In the genomic region with DNA sequence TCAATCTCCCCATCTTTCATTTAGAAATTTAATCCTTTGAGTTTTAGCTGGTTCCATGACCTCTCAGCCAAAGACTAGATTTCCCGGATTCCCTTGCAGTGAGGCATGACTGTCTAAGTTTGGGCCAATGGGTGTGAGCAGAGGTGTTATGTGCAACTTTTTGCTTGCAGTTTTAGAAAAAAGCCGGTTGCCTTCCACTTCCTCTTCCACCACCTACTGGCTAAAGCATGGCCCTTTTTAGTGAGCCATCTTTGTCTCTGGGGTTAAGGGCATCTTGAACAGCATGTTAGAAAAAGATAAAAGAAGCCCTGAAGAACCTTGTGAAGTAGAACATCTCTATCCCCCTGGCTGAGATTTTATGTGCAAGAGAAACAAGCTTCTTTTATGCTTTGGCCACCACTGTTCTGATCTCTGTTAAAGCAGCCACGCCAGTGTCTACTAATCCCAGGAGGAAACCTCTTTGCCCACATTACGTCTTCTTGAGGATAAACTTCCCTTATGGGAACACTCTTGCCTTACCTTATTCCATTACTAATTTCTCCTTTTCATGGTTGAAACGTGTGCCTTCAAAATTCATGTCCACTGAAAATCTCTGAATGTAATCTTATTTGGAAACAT, we compare ENCODE assay signal across 12 cellular contexts.
A peak's percentile ranks its signal among the peaks of the same experiment; 100 is the strongest.
DNase-seq lines count a peak whose midpoint lies in the region; TF ChIP-seq lines count a peak whose summit lies in the region.
"Had no signal": no experiment of that assay in that cellular context is flagged by ENCODE, and none has a peak within 500 bp of the region (broad histone marks: within the 10 kb centered on the region; RNA-seq: fewer than 3 reads in every experiment).

No MANE protein-coding gene starts in this region.

- intact Hi-C loops in dorsolateral prefrontal cortex (cut with DNase I): no loop called here
- intact Hi-C loops in Calu3 (cut with micrococcal nuclease; ENCODE audit: unreplicated experiment): no loop called here

- H3K27me3 ChIP-seq in dorsolateral prefrontal cortex: no peaks in the 10 kb centered on the region
- H3K27me3 ChIP-seq in CD8-positive, alpha-beta memory T cell (ENCODE audit: insufficient read depth, low read length, poor library complexity, severe bottlenecking): no peaks in the 10 kb centered on the region
- H3K27me3 ChIP-seq: left lung had no signal

- H3K9me3 Mint-ChIP-seq in osteocyte (ENCODE audit: unreplicated experiment) (no peaks in the 10 kb centered on the region), Calu3 (ENCODE audit: low read depth, unreplicated experiment) (peaks cover 3% of the 10 kb centered on the region)
- H3K9me3 Mint-ChIP-seq in CD8-positive, alpha-beta memory T cell: peaks cover 0 to 3% (median 2%) of the 10 kb centered on the region in 5 donors

- no peak overlapping the region for H3K4me3 Mint-ChIP-seq in osteocyte (ENCODE audit: unreplicated experiment)
- H3K4me3 Mint-ChIP-seq in Calu3 (ENCODE audit: low read depth, unreplicated experiment): no peak overlapping the region
- no peak overlapping the region for H3K4me3 Mint-ChIP-seq in CD8-positive, alpha-beta memory T cell

- H3K27me3 Mint-ChIP-seq in osteocyte (ENCODE audit: unreplicated experiment): no peaks in the 10 kb centered on the region
- H3K27me3 Mint-ChIP-seq in Calu3 (ENCODE audit: unreplicated experiment): peaks cover 8% of the 10 kb centered on the region
- H3K27me3 Mint-ChIP-seq in CD8-positive, alpha-beta memory T cell: peaks cover 0 to 3% of the 10 kb centered on the region in 2 donors

- no peaks in the 10 kb centered on the region for H3K36me3 ChIP-seq in CD8-positive, alpha-beta memory T cell (ENCODE audit: insufficient read depth, low read length)
- H3K36me3 ChIP-seq: left lung had no signal

- H3K27ac Mint-ChIP-seq in osteocyte (ENCODE audit: unreplicated experiment): no peak overlapping the region
- H3K27ac Mint-ChIP-seq in Calu3 (ENCODE audit: unreplicated experiment): no peak overlapping the region
- no peak overlapping the region for H3K27ac Mint-ChIP-seq in CD8-positive, alpha-beta memory T cell

- BruUV-seq in Calu3 (replicated peaks; lab: Mats Ljungman, UMichigan): no TSS peak

- H3K36me3 Mint-ChIP-seq in osteocyte (ENCODE audit: unreplicated experiment) (no peaks in the 10 kb centered on the region), Calu3 (ENCODE audit: insufficient read depth, unreplicated experiment) (no peaks in the 10 kb centered on the region)
- H3K36me3 Mint-ChIP-seq in CD8-positive, alpha-beta memory T cell: no peaks in the 10 kb centered on the region

- no peaks in the 10 kb centered on the region for H3K4me1 ChIP-seq in CD8-positive, alpha-beta memory T cell (ENCODE audit: insufficient read depth, low read length)
- H3K4me1 ChIP-seq: left lung had no signal

- POLR2A ChIA-PET in CD8-positive, alpha-beta memory T cell (lab: Charles Lee): no interaction called here

- DNase-seq in GM12864 (ENCODE audit: low read depth) (no peak), MV-4-11 (lab: John Stamatoyannopoulos, UW) (peak; percentile 54), dorsolateral prefrontal cortex (no peak), osteocyte (ENCODE audit: extremely low spot score, unreplicated experiment) (no peak), Calu3 (no peak)
- no peak for DNase-seq in CD8-positive, alpha-beta memory T cell
- DNase-seq in activated T-cell treated with anti-CD3 and anti-CD28 coated beads, Interleukin-2, amount 50 U/mL, for 1 hour: no peak
- DNase-seq: effector memory CD4-positive, alpha-beta T cell; left lung; NCI-H2029 treated with DMSO at 0.1 percent for 48 hours; small intestine; stimulated activated naive CD8-positive, alpha-beta T cell treated with anti-CD3 and anti-CD28 coated beads, Interleukin-15, Interleukin-2, amounts not matched to agents 100 U/mL and 50 U/mL, for 24 hours had no signal

- peak; percentile 63 for TF ChIP-seq CTCF in GM12864 (IDR thresholded peaks at IDR 0.05; ENCODE audit: low read depth, low read length, missing control alignments)
- peak in 44 of 56 donors; percentile 22 to 71 (median 44) for TF ChIP-seq CTCF in dorsolateral prefrontal cortex (IDR thresholded peaks at IDR 0.05 in 54 of 56, conservative IDR thresholded peaks at IDR 0.05 in 2 of 56; ENCODE audit: low read depth in 1 of 56, partially characterized antibody in 56 of 56)
- TF ChIP-seq CTCF in osteocyte (IDR thresholded peaks at IDR 0.05): peak; percentile 61
- no peak for TF ChIP-seq CTCF in Calu3 (IDR thresholded peaks at IDR 0.05; ENCODE audit: unreplicated experiment)

- H3K9me3 ChIP-seq in CD8-positive, alpha-beta memory T cell (ENCODE audit: low read length): no peaks in the 10 kb centered on the region
- H3K9me3 ChIP-seq: left lung had no signal

- H3K4me3 ChIP-seq in GM12864 (ENCODE audit: low read depth, low read length): no peak overlapping the region
- no peak overlapping the region for H3K4me3 ChIP-seq in dorsolateral prefrontal cortex
- no peak overlapping the region for H3K4me3 ChIP-seq in CD8-positive, alpha-beta memory T cell (ENCODE audit: low read length)
- H3K4me3 ChIP-seq: left lung had no signal

- CTCF ChIA-PET in Calu3 (lab: Charles Lee): no interaction called here
- CTCF ChIA-PET in CD8-positive, alpha-beta memory T cell (lab: Charles Lee): no interaction called here

- H3K4me1 Mint-ChIP-seq in osteocyte (ENCODE audit: unreplicated experiment) (peaks cover 10% of the 10 kb centered on the region), Calu3 (ENCODE audit: low read depth, unreplicated experiment) (no peaks in the 10 kb centered on the region)
- no peaks in the 10 kb centered on the region for H3K4me1 Mint-ChIP-seq in CD8-positive, alpha-beta memory T cell

- H3K27ac ChIP-seq in dorsolateral prefrontal cortex: no peak overlapping the region
- H3K27ac ChIP-seq in CD8-positive, alpha-beta memory T cell (ENCODE audit: low read depth, low read length): no peak overlapping the region
- H3K27ac ChIP-seq: left lung had no signal
